Comparison of ENCODE assay signal across 32 cellular contexts in genomic region chrX:10429908-10430307, GRCh38.
"Had no signal": no experiment of that assay in that cellular context is flagged by ENCODE, and none has a peak within 500 bp of the region (broad histone marks: within the 10 kb centered on the region; RNA-seq: fewer than 3 reads in every experiment).

No MANE protein-coding gene starts in this region.

- H3K27ac Mint-ChIP-seq: activated naive CD4-positive, alpha-beta T cell treated with anti-CD3 and anti-CD28 coated beads for 36 hours; activated naive CD4-positive, alpha-beta T cell treated with anti-CD3 and anti-CD28 coated beads, Interleukin-2, amount 10 ng/mL, durations not matched to agents 7 days and 5 days; activated naive CD4-positive, alpha-beta T cell treated with anti-CD3 and anti-CD28 coated beads, Interleukin-2, amount 50 U/mL, for 24 hours; activated naive CD4-positive, alpha-beta T cell treated with anti-CD3 and anti-CD28 coated beads, Interleukin-2, amount 50 U/mL, for 72 hours; activated naive CD8-positive, alpha-beta T cell; activated naive CD8-positive, alpha-beta T cell treated with anti-CD3 and anti-CD28 coated beads for 36 hours; activated naive CD8-positive, alpha-beta T cell treated with anti-CD3 and anti-CD28 coated beads, Interleukin-2, amount 10 ng/mL, durations not matched to agents 7 days and 5 days; activated naive CD8-positive, alpha-beta T cell treated with anti-CD3 and anti-CD28 coated beads, Interleukin-2, amount 50 U/mL, for 24 hours; activated T-cell treated with anti-CD3 and anti-CD28 coated beads, Interleukin-2, amount 50 U/mL, for 24 hours; activated T-cell treated with anti-CD3 and anti-CD28 coated beads, Interleukin-2, amount 50 U/mL, for 72 hours; activated T-helper 1 cell treated with anti-CD3 and anti-CD28 coated beads, Interleukin-12 subunit alpha, Interleukin-12 subunit beta, Interleukin-2, Interleukin-4 antibody, amounts not matched to agents 30 ng/mL and 10 ng/mL and 1 ng/mL, durations not matched to agents 14 hours and 24 hours and 36 hours; activated T-helper 17 cell treated with anti-CD3 and anti-CD28 coated beads, Interleukin-2, amount 50 U/mL, for 72 hours; activated T-helper 2 cell treated with anti-CD3 and anti-CD28 coated beads, Interferon-gamma antibody, Interleukin-2, Interleukin-4, amounts not matched to agents 10 μg/mL and 5 μg/mL and 100 μg/mL, durations not matched to agents 14 hours and 24 hours and 36 hours; brain had no signal

- DNase-seq: activated effector memory CD4-positive, alpha-beta T cell treated with anti-CD3 and anti-CD28 coated beads, Interleukin-2, amount 50 U/mL, for 16 hours; activated effector memory CD4-positive, alpha-beta T cell treated with Interleukin-2 at 50 U/mL for 16 hours; activated gamma-delta T cell; activated gamma-delta T cell treated with Interleukin-2 at 50 U/mL for 16 hours; activated naive CD4-positive, alpha-beta T cell; activated naive CD4-positive, alpha-beta T cell treated with anti-CD3 and anti-CD28 coated beads for 36 hours; activated naive CD4-positive, alpha-beta T cell treated with anti-CD3 and anti-CD28 coated beads, Interleukin-2, amount 10 ng/mL, durations not matched to agents 7 days and 5 days; activated naive CD4-positive, alpha-beta T cell treated with anti-CD3 and anti-CD28 coated beads, Interleukin-2, amount 50 U/mL, for 16 hours; activated naive CD4-positive, alpha-beta T cell treated with Interleukin-2 at 50 U/mL for 16 hours; activated naive CD8-positive, alpha-beta T cell treated with anti-CD3 and anti-CD28 coated beads for 36 hours; activated naive CD8-positive, alpha-beta T cell treated with anti-CD3 and anti-CD28 coated beads, Interleukin-2, amount 10 ng/mL, durations not matched to agents 7 days and 5 days; activated naive CD8-positive, alpha-beta T cell treated with anti-CD3 and anti-CD28 coated beads, Interleukin-2, amount 50 U/mL, for 24 hours; activated T-cell treated with anti-CD3 and anti-CD28 coated beads, Interleukin-2, amount 50 U/mL, for 1 hour; activated T-cell treated with anti-CD3 and anti-CD28 coated beads, Interleukin-2, amount 50 U/mL, for 24 hours; activated T-cell treated with anti-CD3 and anti-CD28 coated beads, Interleukin-2, amount 50 U/mL, for 4 hours; activated T-cell treated with anti-CD3 and anti-CD28 coated beads, Interleukin-2, amount 50 U/mL, for 48 hours; activated T-cell treated with anti-CD3 and anti-CD28 coated beads, Interleukin-2, amount 50 U/mL, for 72 hours; adrenal gland; amniotic stem cell; aorta; body of pancreas; brain microvascular endothelial cell; central memory CD4-positive, alpha-beta T cell; cerebellar nuclear complex had no signal

- H3K36me3 Mint-ChIP-seq: activated naive CD4-positive, alpha-beta T cell treated with anti-CD3 and anti-CD28 coated beads, Interleukin-2, amount 10 ng/mL, durations not matched to agents 7 days and 5 days; activated naive CD4-positive, alpha-beta T cell treated with anti-CD3 and anti-CD28 coated beads, Interleukin-2, amount 50 U/mL, for 24 hours; activated naive CD4-positive, alpha-beta T cell treated with anti-CD3 and anti-CD28 coated beads, Interleukin-2, amount 50 U/mL, for 72 hours; activated naive CD8-positive, alpha-beta T cell; activated naive CD8-positive, alpha-beta T cell treated with anti-CD3 and anti-CD28 coated beads for 36 hours; activated naive CD8-positive, alpha-beta T cell treated with anti-CD3 and anti-CD28 coated beads, Interleukin-2, amount 10 ng/mL, durations not matched to agents 7 days and 5 days; brain had no signal

- H3K4me1 Mint-ChIP-seq: activated naive CD4-positive, alpha-beta T cell treated with anti-CD3 and anti-CD28 coated beads, Interleukin-2, amount 10 ng/mL, durations not matched to agents 7 days and 5 days; activated naive CD4-positive, alpha-beta T cell treated with anti-CD3 and anti-CD28 coated beads, Interleukin-2, amount 50 U/mL, for 24 hours; activated naive CD8-positive, alpha-beta T cell treated with anti-CD3 and anti-CD28 coated beads for 36 hours; activated naive CD8-positive, alpha-beta T cell treated with anti-CD3 and anti-CD28 coated beads, Interleukin-2, amount 10 ng/mL, durations not matched to agents 7 days and 5 days; activated naive CD8-positive, alpha-beta T cell treated with anti-CD3 and anti-CD28 coated beads, Interleukin-2, amount 50 U/mL, for 24 hours; activated T-helper 17 cell treated with anti-CD3 and anti-CD28 coated beads, Interleukin-2, amount 50 U/mL, for 72 hours; central memory CD8-positive, alpha-beta T cell had no signal

- H3K27me3 Mint-ChIP-seq: activated naive CD4-positive, alpha-beta T cell treated with anti-CD3 and anti-CD28 coated beads, Interleukin-2, amount 10 ng/mL, durations not matched to agents 7 days and 5 days; activated naive CD8-positive, alpha-beta T cell; activated naive CD8-positive, alpha-beta T cell treated with anti-CD3 and anti-CD28 coated beads for 36 hours; activated naive CD8-positive, alpha-beta T cell treated with anti-CD3 and anti-CD28 coated beads, Interleukin-2, amount 50 U/mL, for 24 hours; activated T-helper 17 cell treated with anti-CD3 and anti-CD28 coated beads, Interleukin-2, amount 50 U/mL, for 72 hours; central memory CD8-positive, alpha-beta T cell had no signal

- H3K4me3 Mint-ChIP-seq: activated naive CD4-positive, alpha-beta T cell treated with anti-CD3 and anti-CD28 coated beads for 36 hours; activated naive CD4-positive, alpha-beta T cell treated with anti-CD3 and anti-CD28 coated beads, Interleukin-2, amount 10 ng/mL, durations not matched to agents 7 days and 5 days; activated naive CD4-positive, alpha-beta T cell treated with anti-CD3 and anti-CD28 coated beads, Interleukin-2, amount 50 U/mL, for 24 hours; activated naive CD8-positive, alpha-beta T cell; activated naive CD8-positive, alpha-beta T cell treated with anti-CD3 and anti-CD28 coated beads for 36 hours; activated naive CD8-positive, alpha-beta T cell treated with anti-CD3 and anti-CD28 coated beads, Interleukin-2, amount 10 ng/mL, durations not matched to agents 7 days and 5 days; activated naive CD8-positive, alpha-beta T cell treated with anti-CD3 and anti-CD28 coated beads, Interleukin-2, amount 50 U/mL, for 24 hours; activated T-cell treated with anti-CD3 and anti-CD28 coated beads, Interleukin-2, amount 50 U/mL, for 24 hours; activated T-cell treated with anti-CD3 and anti-CD28 coated beads, Interleukin-2, amount 50 U/mL, for 4 hours; activated T-cell treated with anti-CD3 and anti-CD28 coated beads, Interleukin-2, amount 50 U/mL, for 72 hours; activated T-helper 1 cell treated with anti-CD3 and anti-CD28 coated beads, Interleukin-12 subunit alpha, Interleukin-12 subunit beta, Interleukin-2, Interleukin-4 antibody, amounts not matched to agents 30 ng/mL and 10 ng/mL and 1 ng/mL, durations not matched to agents 14 hours and 24 hours and 36 hours; activated T-helper 17 cell treated with anti-CD3 and anti-CD28 coated beads, Interleukin-2, amount 50 U/mL, for 72 hours; brain; central memory CD8-positive, alpha-beta T cell had no signal

- H3K9me3 Mint-ChIP-seq: activated naive CD4-positive, alpha-beta T cell treated with anti-CD3 and anti-CD28 coated beads for 36 hours; activated naive CD4-positive, alpha-beta T cell treated with anti-CD3 and anti-CD28 coated beads, Interleukin-2, amount 10 ng/mL, durations not matched to agents 7 days and 5 days; activated naive CD4-positive, alpha-beta T cell treated with anti-CD3 and anti-CD28 coated beads, Interleukin-2, amount 50 U/mL, for 24 hours; activated naive CD4-positive, alpha-beta T cell treated with anti-CD3 and anti-CD28 coated beads, Interleukin-2, amount 50 U/mL, for 72 hours; activated naive CD8-positive, alpha-beta T cell treated with anti-CD3 and anti-CD28 coated beads for 36 hours; activated naive CD8-positive, alpha-beta T cell treated with anti-CD3 and anti-CD28 coated beads, Interleukin-2, amount 10 ng/mL, durations not matched to agents 7 days and 5 days; activated naive CD8-positive, alpha-beta T cell treated with anti-CD3 and anti-CD28 coated beads, Interleukin-2, amount 50 U/mL, for 24 hours; activated T-cell treated with anti-CD3 and anti-CD28 coated beads, Interleukin-2, amount 50 U/mL, for 24 hours; activated T-cell treated with anti-CD3 and anti-CD28 coated beads, Interleukin-2, amount 50 U/mL, for 4 hours; activated T-cell treated with anti-CD3 and anti-CD28 coated beads, Interleukin-2, amount 50 U/mL, for 72 hours; activated T-helper 1 cell treated with anti-CD3 and anti-CD28 coated beads, Interleukin-12 subunit alpha, Interleukin-12 subunit beta, Interleukin-2, Interleukin-4 antibody, amounts not matched to agents 30 ng/mL and 10 ng/mL and 1 ng/mL, durations not matched to agents 14 hours and 24 hours and 36 hours; activated T-helper 2 cell treated with anti-CD3 and anti-CD28 coated beads, Interferon-gamma antibody, Interleukin-2, Interleukin-4, amounts not matched to agents 10 μg/mL and 5 μg/mL and 100 μg/mL, durations not matched to agents 14 hours and 24 hours and 36 hours; central memory CD8-positive, alpha-beta T cell had no signal
